In genomic region chr5:69270827-69271226, GRCh38 we compare ENCODE assay signal across 1 cellular context.
TF ChIP-seq lines count a peak whose summit lies in the region.

No MANE protein-coding gene starts in this region.

TF ChIP-seq in SK-N-SH, 30 proteins besides CTCF, POLR2A, EP300 and RAD21 (continued from another document):
- TF ChIP-seq USF1 (IDR thresholded peaks at IDR 0.05; ENCODE audit: borderline replicate concordance, low read depth) = no peak
- no peak for TF ChIP-seq NRF1 (IDR thresholded peaks at IDR 0.05; ENCODE audit: low read depth, low read length)
TF ChIP-seq in SK-N-SH: peak in this region for 0.
